Comparison of ENCODE assay signal across 16 cellular contexts in genomic region chr6:88236961-88237360, GRCh38.
A peak's percentile ranks its signal among the peaks of the same experiment; 100 is the strongest.
DNase-seq lines count a peak whose midpoint lies in the region; ATAC-seq and TF ChIP-seq lines count a peak whose summit lies in the region.
"Had no signal": no experiment of that assay in that cellular context is flagged by ENCODE, and none has a peak within 500 bp of the region (broad histone marks: within the 10 kb centered on the region; RNA-seq: fewer than 3 reads in every experiment).

No MANE protein-coding gene starts in this region.

- H3K9me2 ChIP-seq in OCI-LY1 (ENCODE audit: low read depth, low read length): no peaks in the 10 kb centered on the region

- peak; percentile 61 for DNase-seq in NCI-H1105 treated with DMSO at 0.1 percent for 48 hours (lab: John Stamatoyannopoulos, UW)
- DNase-seq in NCI-H1105 (lab: John Stamatoyannopoulos, UW): no peak
- DNase-seq in lower lobe of right lung: no peak
- DNase-seq in upper lobe of right lung: no peak
- DNase-seq in brain microvascular endothelial cell: no peak
- DNase-seq in activated effector memory CD4-positive, alpha-beta T cell treated with anti-CD3 and anti-CD28 coated beads, Interleukin-2, amount 50 U/mL, for 16 hours: no peak
- DNase-seq: 8988T; CD4-positive, alpha-beta memory T cell; DMS53; DND-41; HFFc6; IMR-90 had no signal

- H3K4me1 ChIP-seq in OCI-LY1 (ENCODE audit: insufficient read depth, low read length, severe bottlenecking): peaks cover 16% of the 10 kb centered on the region
- H3K4me1 ChIP-seq in lower lobe of right lung: no peaks in the 10 kb centered on the region
- no peaks in the 10 kb centered on the region for H3K4me1 ChIP-seq in upper lobe of right lung
- H3K4me1 ChIP-seq: BLaER1 had no signal

- TF ChIP-seq CTCF in OCI-LY1 (IDR thresholded peaks at IDR 0.05; ENCODE audit: low read length) (no peak), lower lobe of right lung (IDR thresholded peaks at IDR 0.05) (no peak), upper lobe of right lung (IDR thresholded peaks at IDR 0.05) (no peak), brain microvascular endothelial cell (IDR thresholded peaks at IDR 0.05; ENCODE audit: low read depth, low read length, missing control alignments) (no peak)

- H4K20me1 ChIP-seq in OCI-LY1 (ENCODE audit: insufficient read depth, low read length): no peaks in the 10 kb centered on the region
- H4K20me1 ChIP-seq: BLaER1 had no signal

- intact Hi-C loops in lower lobe of right lung (cut with DNase I): no loop called here
- intact Hi-C loops in upper lobe of right lung (cut with DNase I): no loop called here

- H3F3A ChIP-seq in OCI-LY1 (ENCODE audit: insufficient read depth, low read length): no peaks in the 10 kb centered on the region

- in situ Hi-C loops in brain microvascular endothelial cell (cut with HindIII; ENCODE audit: low pct_ligation_motif_present, low sequenced_read_pairs): no loop called here

- H3K9me3 ChIP-seq in OCI-LY1 (ENCODE audit: low read length) (peaks cover 6% of the 10 kb centered on the region; the same call in 1 of the 2 replicates), lower lobe of right lung (peaks cover 1% of the 10 kb centered on the region), upper lobe of right lung (no peaks in the 10 kb centered on the region)
- H3K9me3 ChIP-seq: BLaER1 had no signal

- no peak overlapping the region for H3K27ac ChIP-seq in OCI-LY1 (ENCODE audit: low read depth, low read length, poor library complexity, severe bottlenecking)
- no peak overlapping the region for H3K27ac ChIP-seq in lower lobe of right lung
- H3K27ac ChIP-seq in upper lobe of right lung: no peak overlapping the region
- no peak overlapping the region for H3K27ac ChIP-seq in brain microvascular endothelial cell
- H3K27ac ChIP-seq: BLaER1 had no signal

- H3K4me3 ChIP-seq in OCI-LY1 (ENCODE audit: low read depth, low read length, poor library complexity, severe bottlenecking): no peak overlapping the region
- H3K4me3 ChIP-seq in lower lobe of right lung: no peak overlapping the region
- no peak overlapping the region for H3K4me3 ChIP-seq in upper lobe of right lung
- no peak overlapping the region for H3K4me3 ChIP-seq in brain microvascular endothelial cell (ENCODE audit: low read depth, low read length)
- H3K4me3 ChIP-seq: BLaER1, GM23338 had no signal

- no peak overlapping the region for H3K4me2 ChIP-seq in OCI-LY1 (ENCODE audit: low read length)
- H3K4me2 ChIP-seq: BLaER1, GM23338 had no signal

- H3K9ac ChIP-seq in OCI-LY1 (ENCODE audit: low read length): no peak overlapping the region
- H3K9ac ChIP-seq: BLaER1 had no signal

- no peaks in the 10 kb centered on the region for H3K27me3 ChIP-seq in OCI-LY1 (ENCODE audit: insufficient read depth, low read length)
- no peaks in the 10 kb centered on the region for H3K27me3 ChIP-seq in lower lobe of right lung (ENCODE audit: low read depth)
- H3K27me3 ChIP-seq in upper lobe of right lung: no peaks in the 10 kb centered on the region
- no peaks in the 10 kb centered on the region for H3K27me3 ChIP-seq in brain microvascular endothelial cell (replicated peaks)
- H3K27me3 ChIP-seq: BLaER1 had no signal

- H3K79me2 ChIP-seq in OCI-LY1 (ENCODE audit: insufficient read depth, low read length): no peaks in the 10 kb centered on the region

- H3K36me3 ChIP-seq in OCI-LY1 (ENCODE audit: insufficient read depth, low read length): no peaks in the 10 kb centered on the region
- H3K36me3 ChIP-seq in lower lobe of right lung: no peaks in the 10 kb centered on the region
- no peaks in the 10 kb centered on the region for H3K36me3 ChIP-seq in upper lobe of right lung
- H3K36me3 ChIP-seq in brain microvascular endothelial cell (replicated peaks): no peaks in the 10 kb centered on the region
- H3K36me3 ChIP-seq: BLaER1 had no signal

- peak overlapping the region; percentile 96; the same call in 1 of the 2 replicates for H2AFZ ChIP-seq in OCI-LY1 (ENCODE audit: low read length)

- ATAC-seq in lower lobe of right lung: peak; percentile 62 to 78
- peak; percentile 74 for ATAC-seq in upper lobe of right lung
- ATAC-seq: GM23338, HCT116 had no signal
